In the genomic region with DNA sequence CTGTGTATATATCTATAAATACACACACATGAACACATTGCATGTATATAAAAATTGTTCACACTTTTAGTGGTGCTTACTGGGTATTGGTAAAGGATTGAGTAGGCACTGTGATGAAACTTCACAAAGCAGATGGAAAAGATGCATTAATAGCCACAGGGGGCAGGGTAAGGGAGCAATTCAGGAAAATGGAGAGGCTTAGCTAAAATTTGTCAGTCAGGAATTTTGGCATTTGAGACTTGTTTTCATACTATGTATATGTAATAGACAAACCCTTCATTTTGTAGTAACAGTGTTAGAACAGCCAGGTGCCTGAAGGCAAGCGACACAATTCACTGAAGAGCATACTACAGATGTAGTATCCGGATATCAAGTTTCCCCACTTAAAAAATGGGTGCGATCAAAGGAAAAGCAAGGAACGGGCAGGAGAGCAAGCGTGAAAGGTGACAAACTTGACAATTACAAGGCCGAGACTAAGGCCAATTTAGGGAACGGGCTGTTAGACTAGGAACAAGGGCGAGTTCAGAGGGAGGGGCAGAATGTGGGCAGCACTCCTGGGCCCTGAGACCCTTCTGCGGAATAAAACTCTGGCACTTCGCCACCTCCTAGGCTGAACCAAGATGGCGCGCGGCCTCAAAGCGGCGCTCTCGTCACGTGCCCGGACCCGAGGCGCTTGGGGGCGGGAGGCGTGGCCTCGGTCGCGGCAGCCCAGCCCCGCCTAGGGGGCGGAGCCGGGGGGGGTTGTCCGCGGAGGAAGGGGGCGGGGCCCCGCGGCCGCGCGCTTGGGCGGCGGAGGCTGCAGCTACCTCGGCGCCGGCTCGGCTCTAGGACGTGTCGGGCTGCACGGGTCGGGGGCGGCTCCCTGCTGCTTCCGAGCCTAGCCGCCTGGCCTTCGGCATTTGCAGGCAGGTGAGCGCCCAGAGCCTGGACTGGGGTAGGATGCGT, we compare ENCODE assay signal across 1 cellular context.
TF ChIP-seq lines count a peak whose summit lies in the region.

Gene PPFIA4 (plus strand): TSS at position 771 of the 945 bp plus-strand sequence. CDS start 12,518 bp downstream, outside the sequence.

TF ChIP-seq in WTC11, 78 proteins besides CTCF, POLR2A, EP300 and RAD21 (continued from another document and continues in another):
- TF ChIP-seq, protein P1, sequence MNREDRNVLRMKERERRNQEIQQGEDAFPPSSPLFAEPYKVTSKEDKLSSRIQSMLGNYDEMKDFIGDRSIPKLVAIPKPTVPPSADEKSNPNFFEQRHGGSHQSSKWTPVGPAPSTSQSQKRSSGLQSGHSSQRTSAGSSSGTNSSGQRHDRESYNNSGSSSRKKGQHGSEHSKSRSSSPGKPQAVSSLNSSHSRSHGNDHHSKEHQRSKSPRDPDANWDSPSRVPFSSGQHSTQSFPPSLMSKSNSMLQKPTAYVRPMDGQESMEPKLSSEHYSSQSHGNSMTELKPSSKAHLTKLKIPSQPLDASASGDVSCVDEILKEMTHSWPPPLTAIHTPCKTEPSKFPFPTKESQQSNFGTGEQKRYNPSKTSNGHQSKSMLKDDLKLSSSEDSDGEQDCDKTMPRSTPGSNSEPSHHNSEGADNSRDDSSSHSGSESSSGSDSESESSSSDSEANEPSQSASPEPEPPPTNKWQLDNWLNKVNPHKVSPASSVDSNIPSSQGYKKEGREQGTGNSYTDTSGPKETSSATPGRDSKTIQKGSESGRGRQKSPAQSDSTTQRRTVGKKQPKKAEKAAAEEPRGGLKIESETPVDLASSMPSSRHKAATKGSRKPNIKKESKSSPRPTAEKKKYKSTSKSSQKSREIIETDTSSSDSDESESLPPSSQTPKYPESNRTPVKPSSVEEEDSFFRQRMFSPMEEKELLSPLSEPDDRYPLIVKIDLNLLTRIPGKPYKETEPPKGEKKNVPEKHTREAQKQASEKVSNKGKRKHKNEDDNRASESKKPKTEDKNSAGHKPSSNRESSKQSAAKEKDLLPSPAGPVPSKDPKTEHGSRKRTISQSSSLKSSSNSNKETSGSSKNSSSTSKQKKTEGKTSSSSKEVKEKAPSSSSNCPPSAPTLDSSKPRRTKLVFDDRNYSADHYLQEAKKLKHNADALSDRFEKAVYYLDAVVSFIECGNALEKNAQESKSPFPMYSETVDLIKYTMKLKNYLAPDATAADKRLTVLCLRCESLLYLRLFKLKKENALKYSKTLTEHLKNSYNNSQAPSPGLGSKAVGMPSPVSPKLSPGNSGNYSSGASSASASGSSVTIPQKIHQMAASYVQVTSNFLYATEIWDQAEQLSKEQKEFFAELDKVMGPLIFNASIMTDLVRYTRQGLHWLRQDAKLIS (CRISPR knock-in tag; IDR thresholded peaks at IDR 0.05; ENCODE audit: borderline replicate concordance) = 0 out of 2 replicates have a peak, but pooled peaks have one; percentile 19
- TF ChIP-seq, protein P2, sequence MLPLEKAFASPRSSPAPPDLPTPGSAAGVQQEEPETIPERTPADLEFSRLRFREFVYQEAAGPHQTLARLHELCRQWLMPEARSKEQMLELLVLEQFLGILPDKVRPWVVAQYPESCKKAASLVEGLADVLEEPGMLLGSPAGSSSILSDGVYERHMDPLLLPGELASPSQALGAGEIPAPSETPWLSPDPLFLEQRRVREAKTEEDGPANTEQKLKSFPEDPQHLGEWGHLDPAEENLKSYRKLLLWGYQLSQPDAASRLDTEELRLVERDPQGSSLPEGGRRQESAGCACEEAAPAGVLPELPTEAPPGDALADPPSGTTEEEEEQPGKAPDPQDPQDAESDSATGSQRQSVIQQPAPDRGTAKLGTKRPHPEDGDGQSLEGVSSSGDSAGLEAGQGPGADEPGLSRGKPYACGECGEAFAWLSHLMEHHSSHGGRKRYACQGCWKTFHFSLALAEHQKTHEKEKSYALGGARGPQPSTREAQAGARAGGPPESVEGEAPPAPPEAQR (CRISPR knock-in tag; IDR thresholded peaks at IDR 0.05) = 0 out of 2 replicates have a peak, but pooled peaks have one; percentile 33
- no peak for TF ChIP-seq GABPB1 (CRISPR knock-in tag; IDR thresholded peaks at IDR 0.05)
- TF ChIP-seq ZNF232 (CRISPR knock-in tag; IDR thresholded peaks at IDR 0.05) = peak; percentile 91; the same call in 1 of the 2 replicates
- TF ChIP-seq TEAD4 (CRISPR knock-in tag; IDR thresholded peaks at IDR 0.05) = peak; percentile 81
- TF ChIP-seq TCF7 (CRISPR knock-in tag; IDR thresholded peaks at IDR 0.05; ENCODE audit: low read depth) = no peak
- TF ChIP-seq ZNF263 (CRISPR knock-in tag; IDR thresholded peaks at IDR 0.05; ENCODE audit: low read depth) = peak; percentile 44; the same call in 1 of the 2 replicates
- TF ChIP-seq FOXJ3 (CRISPR knock-in tag; IDR thresholded peaks at IDR 0.05; ENCODE audit: borderline replicate concordance) = no peak
- peak; percentile 81; the same call in 1 of the 2 replicates for TF ChIP-seq ZNF416 (CRISPR knock-in tag; IDR thresholded peaks at IDR 0.05)
- TF ChIP-seq ATF2 (CRISPR knock-in tag; IDR thresholded peaks at IDR 0.05; ENCODE audit: borderline replicate concordance, low read depth) = peak; percentile 64; the same call in 1 of the 2 replicates
- no peak for TF ChIP-seq ZNF532 (CRISPR knock-in tag; IDR thresholded peaks at IDR 0.05; ENCODE audit: borderline replicate concordance)
- TF ChIP-seq TP53 (CRISPR knock-in tag; IDR thresholded peaks at IDR 0.05) = peak; percentile 94
- TF ChIP-seq NFYB (CRISPR knock-in tag; conservative IDR thresholded peaks at IDR 0.05; ENCODE audit: low read depth) = 0 out of 2 replicates have a peak, but pooled peaks have one; percentile 22
- TF ChIP-seq ZBTB21 (CRISPR knock-in tag; IDR thresholded peaks at IDR 0.05; ENCODE audit: borderline replicate concordance) = no peak
- TF ChIP-seq, protein P3, sequence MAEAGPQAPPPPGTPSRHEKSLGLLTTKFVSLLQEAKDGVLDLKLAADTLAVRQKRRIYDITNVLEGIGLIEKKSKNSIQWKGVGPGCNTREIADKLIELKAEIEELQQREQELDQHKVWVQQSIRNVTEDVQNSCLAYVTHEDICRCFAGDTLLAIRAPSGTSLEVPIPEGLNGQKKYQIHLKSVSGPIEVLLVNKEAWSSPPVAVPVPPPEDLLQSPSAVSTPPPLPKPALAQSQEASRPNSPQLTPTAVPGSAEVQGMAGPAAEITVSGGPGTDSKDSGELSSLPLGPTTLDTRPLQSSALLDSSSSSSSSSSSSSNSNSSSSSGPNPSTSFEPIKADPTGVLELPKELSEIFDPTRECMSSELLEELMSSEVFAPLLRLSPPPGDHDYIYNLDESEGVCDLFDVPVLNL (CRISPR knock-in tag; IDR thresholded peaks at IDR 0.05; ENCODE audit: borderline replicate concordance, low read depth) = no peak
- TF ChIP-seq ELF4 (CRISPR knock-in tag; IDR thresholded peaks at IDR 0.05; ENCODE audit: low read depth) = peak; percentile 93
- no peak for TF ChIP-seq NR1H2 (CRISPR knock-in tag; IDR thresholded peaks at IDR 0.05)
- TF ChIP-seq, protein P4, sequence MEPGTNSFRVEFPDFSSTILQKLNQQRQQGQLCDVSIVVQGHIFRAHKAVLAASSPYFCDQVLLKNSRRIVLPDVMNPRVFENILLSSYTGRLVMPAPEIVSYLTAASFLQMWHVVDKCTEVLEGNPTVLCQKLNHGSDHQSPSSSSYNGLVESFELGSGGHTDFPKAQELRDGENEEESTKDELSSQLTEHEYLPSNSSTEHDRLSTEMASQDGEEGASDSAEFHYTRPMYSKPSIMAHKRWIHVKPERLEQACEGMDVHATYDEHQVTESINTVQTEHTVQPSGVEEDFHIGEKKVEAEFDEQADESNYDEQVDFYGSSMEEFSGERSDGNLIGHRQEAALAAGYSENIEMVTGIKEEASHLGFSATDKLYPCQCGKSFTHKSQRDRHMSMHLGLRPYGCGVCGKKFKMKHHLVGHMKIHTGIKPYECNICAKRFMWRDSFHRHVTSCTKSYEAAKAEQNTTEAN (CRISPR knock-in tag; IDR thresholded peaks at IDR 0.05) = peak; percentile 70; the same call in 1 of the 2 replicates
- TF ChIP-seq ATF3 (CRISPR knock-in tag; conservative IDR thresholded peaks at IDR 0.05) = no peak
- TF ChIP-seq RORB (CRISPR knock-in tag; IDR thresholded peaks at IDR 0.05) = no peak
- TF ChIP-seq GTF2I (CRISPR knock-in tag; conservative IDR thresholded peaks at IDR 0.05) = no peak
- TF ChIP-seq FOXP4 (CRISPR knock-in tag; IDR thresholded peaks at IDR 0.05) = peak; percentile 97
- peak; percentile 88; the same call in 1 of the 2 replicates for TF ChIP-seq ZNF396 (CRISPR knock-in tag; IDR thresholded peaks at IDR 0.05; ENCODE audit: borderline replicate concordance)
- TF ChIP-seq, protein P5, sequence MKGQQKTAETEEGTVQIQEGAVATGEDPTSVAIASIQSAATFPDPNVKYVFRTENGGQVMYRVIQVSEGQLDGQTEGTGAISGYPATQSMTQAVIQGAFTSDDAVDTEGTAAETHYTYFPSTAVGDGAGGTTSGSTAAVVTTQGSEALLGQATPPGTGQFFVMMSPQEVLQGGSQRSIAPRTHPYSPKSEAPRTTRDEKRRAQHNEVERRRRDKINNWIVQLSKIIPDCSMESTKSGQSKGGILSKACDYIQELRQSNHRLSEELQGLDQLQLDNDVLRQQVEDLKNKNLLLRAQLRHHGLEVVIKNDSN (CRISPR knock-in tag; IDR thresholded peaks at IDR 0.05) = peak; percentile 95
- TF ChIP-seq NR2C2 (CRISPR knock-in tag; IDR thresholded peaks at IDR 0.05) = no peak
- TF ChIP-seq ATF1 (CRISPR knock-in tag; IDR thresholded peaks at IDR 0.05) = peak; percentile 94
- TF ChIP-seq TEAD1 (CRISPR knock-in tag; IDR thresholded peaks at IDR 0.05) = peak; percentile 91
- TF ChIP-seq AR (CRISPR knock-in tag; IDR thresholded peaks at IDR 0.05) = 0 out of 2 replicates have a peak, but pooled peaks have one; percentile 67
- 0 out of 2 replicates have a peak, but pooled peaks have one; percentile 15 for TF ChIP-seq JUN (CRISPR knock-in tag; IDR thresholded peaks at IDR 0.05)
- peak; percentile 87 for TF ChIP-seq CREM (CRISPR knock-in tag; IDR thresholded peaks at IDR 0.05)
